Comparison of ENCODE assay signal across 6 cellular contexts in the genomic region with DNA sequence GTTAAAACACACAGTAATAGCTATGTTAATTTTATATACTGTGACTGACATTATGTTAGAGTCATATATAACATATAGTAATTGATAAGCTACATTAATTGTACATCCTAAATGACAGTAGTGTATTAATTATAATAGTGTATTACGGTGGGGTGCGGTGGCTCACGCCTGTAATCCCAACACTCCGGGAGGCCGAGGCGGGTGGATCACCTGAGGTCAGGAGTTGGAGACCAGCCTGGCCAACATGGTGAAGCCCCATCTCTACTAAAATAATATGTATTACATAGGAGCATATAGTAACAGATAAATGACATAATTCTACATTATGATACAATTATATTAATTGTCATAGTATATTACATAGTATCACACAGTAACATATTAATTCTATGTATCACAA.
"Had no signal": no experiment of that assay in that cellular context is flagged by ENCODE, and none has a peak within 500 bp of the region (broad histone marks: within the 10 kb centered on the region; RNA-seq: fewer than 3 reads in every experiment).

No MANE protein-coding gene starts in this region.

- ATAC-seq: stimulated activated memory B cell treated with anti-CD40 and anti-IgM and Interleukin-4, amounts not matched to agents 10 μg/mL and 1 μg/mL and 100 μg/mL, for 72 hours had no signal

- DNase-seq: activated B cell treated with CpG ODN at 0.5 μM for 24 hours; activated naive CD4-positive, alpha-beta T cell treated with anti-CD3 and anti-CD28 coated beads for 36 hours; foreskin fibroblast; SJCRH30; T-helper 2 cell had no signal
